Comparison of ENCODE assay signal across 1 cellular context in genomic region chr1:93448983-93449805, GRCh38.
TF ChIP-seq lines count a peak whose summit lies in the region.

No MANE protein-coding gene starts in this region.

TF ChIP-seq in GM12878, 131 proteins besides CTCF, POLR2A, EP300 and RAD21 (continued from another document):
- TF ChIP-seq ATF2 (IDR thresholded peaks at IDR 0.05; ENCODE audit: low read length) (no peak), EZH2 (IDR thresholded peaks at IDR 0.05; ENCODE audit: borderline replicate concordance, control insufficient read depth, low read depth, low read length) (peak; percentile 92; the same call in 1 of the 2 replicates), SUPT20H (IDR thresholded peaks at IDR 0.05; ENCODE audit: borderline replicate concordance, control insufficient read depth, low read depth, low read length) (no peak), DPF2 (IDR thresholded peaks at IDR 0.05) (no peak)
